Comparison of ENCODE assay signal across 19 cellular contexts in genomic region chr12:108613548-108613947, GRCh38. TPM values are rescaled to one million over a fixed set of nuclear protein-coding genes. Genes with fewer than 3 reads are reported as not detected.
DNase-seq lines count a peak whose midpoint lies in the region; ATAC-seq, FAIRE-seq and TF ChIP-seq lines count a peak whose summit lies in the region.
"Had no signal": no experiment of that assay in that cellular context is flagged by ENCODE, and none has a peak within 500 bp of the region (broad histone marks: within the 10 kb centered on the region; RNA-seq: fewer than 3 reads in every experiment).

No MANE protein-coding gene starts in this region.

- TF ChIP-seq CTCF in lower lobe of right lung (IDR thresholded peaks at IDR 0.05) (no peak), D721Med (IDR thresholded peaks at IDR 0.05; ENCODE audit: insufficient read depth, missing control alignments) (no peak), HFFc6 (IDR thresholded peaks at IDR 0.05) (no peak)

- H3K4me1 ChIP-seq in lower lobe of right lung = peaks cover 50% of the 10 kb centered on the region
- H3K4me1 ChIP-seq: right lobe of liver had no signal

- peaks cover 17% of the 10 kb centered on the region for H3K36me3 Mint-ChIP-seq in activated T-helper 17 cell treated with anti-CD3 and anti-CD28 coated beads, Interleukin-2, amount 50 U/mL, for 72 hours (ENCODE audit: low read depth)
- H3K36me3 Mint-ChIP-seq in stimulated activated memory B cell treated with anti-CD40 and anti-IgM and Interleukin-4, amounts not matched to agents 10 μg/mL and 1 μg/mL and 100 μg/mL, for 72 hours = peaks cover 7% of the 10 kb centered on the region
- peaks cover 12% of the 10 kb centered on the region for H3K36me3 Mint-ChIP-seq in HFFc6 (ENCODE audit: low read depth)

- no peaks in the 10 kb centered on the region for H3K36me3 ChIP-seq in lower lobe of right lung
- H3K36me3 ChIP-seq: Peyer's patch, right lobe of liver, stomach, uterus had no signal

- H3K27me3 Mint-ChIP-seq in activated T-helper 17 cell treated with anti-CD3 and anti-CD28 coated beads, Interleukin-2, amount 50 U/mL, for 72 hours = no peaks in the 10 kb centered on the region
- H3K27me3 Mint-ChIP-seq in stimulated activated memory B cell treated with anti-CD40 and anti-IgM and Interleukin-4, amounts not matched to agents 10 μg/mL and 1 μg/mL and 100 μg/mL, for 72 hours = peaks cover 4% of the 10 kb centered on the region
- peaks cover 2% of the 10 kb centered on the region; the same call in 1 of the 2 replicates for H3K27me3 Mint-ChIP-seq in HFFc6 (ENCODE audit: insufficient read depth)

- H3K9me3 Mint-ChIP-seq in activated T-helper 17 cell treated with anti-CD3 and anti-CD28 coated beads, Interleukin-2, amount 50 U/mL, for 72 hours = no peaks in the 10 kb centered on the region
- peaks cover 6% of the 10 kb centered on the region for H3K9me3 Mint-ChIP-seq in stimulated activated memory B cell treated with anti-CD40 and anti-IgM and Interleukin-4, amounts not matched to agents 10 μg/mL and 1 μg/mL and 100 μg/mL, for 72 hours
- peaks cover 6% of the 10 kb centered on the region; the same call in 1 of the 2 replicates for H3K9me3 Mint-ChIP-seq in HFFc6

- H3K4me3 ChIP-seq in lower lobe of right lung = no peak overlapping the region
- H3K4me3 ChIP-seq: Peyer's patch, right lobe of liver, stomach, uterus had no signal

- peak; percentile 39 for DNase-seq in EL
- no peak for DNase-seq in lower lobe of right lung
- no peak for DNase-seq in D721Med (ENCODE audit: insufficient read length, low spot score)
- DNase-seq in HCEC 1CT = no peak
- no peak for DNase-seq in HFFc6
- DNase-seq: activated CD4-positive, alpha-beta T cell treated with anti-CD3 and anti-CD28 coated beads for 48 hours; activated naive CD4-positive, alpha-beta T cell; aorta; hypothalamus; NCI-H1694 treated with DMSO at 0.1 percent for 48 hours; Peyer's patch; right lobe of liver; stomach; uterus had no signal

- H3K27me3 ChIP-seq in lower lobe of right lung (ENCODE audit: low read depth) = no peaks in the 10 kb centered on the region
- H3K27me3 ChIP-seq: Peyer's patch, right lobe of liver, uterus had no signal

- FAIRE-seq in D721Med (lab: Jason Lieb, UNC) = no peak
- FAIRE-seq: endometrium, keratinocyte had no signal

- no peak for ATAC-seq in activated T-helper 17 cell treated with anti-CD3 and anti-CD28 coated beads, Interleukin-2, amount 50 U/mL, for 72 hours (replicated peaks)
- ATAC-seq in lower lobe of right lung (peak; percentile 37 to 54), HG03469 (IDR thresholded peaks at IDR 0.05; ENCODE audit: unreplicated experiment) (no peak)
- ATAC-seq in stimulated activated memory B cell treated with anti-CD40 and anti-IgM and Interleukin-4, amounts not matched to agents 10 μg/mL and 1 μg/mL and 100 μg/mL, for 72 hours = no peak

- H3K4me1 Mint-ChIP-seq in activated T-helper 17 cell treated with anti-CD3 and anti-CD28 coated beads, Interleukin-2, amount 50 U/mL, for 72 hours = peaks cover 38% of the 10 kb centered on the region
- peaks cover 67% of the 10 kb centered on the region for H3K4me1 Mint-ChIP-seq in stimulated activated memory B cell treated with anti-CD40 and anti-IgM and Interleukin-4, amounts not matched to agents 10 μg/mL and 1 μg/mL and 100 μg/mL, for 72 hours
- H3K4me1 Mint-ChIP-seq in HFFc6 (ENCODE audit: low read depth) = peaks cover 67% of the 10 kb centered on the region

- no peak overlapping the region for H3K4me3 Mint-ChIP-seq in activated T-helper 17 cell treated with anti-CD3 and anti-CD28 coated beads, Interleukin-2, amount 50 U/mL, for 72 hours
- H3K4me3 Mint-ChIP-seq in stimulated activated memory B cell treated with anti-CD40 and anti-IgM and Interleukin-4, amounts not matched to agents 10 μg/mL and 1 μg/mL and 100 μg/mL, for 72 hours = no peak overlapping the region
- no peak overlapping the region for H3K4me3 Mint-ChIP-seq in HFFc6

- intact Hi-C loops in lower lobe of right lung (cut with DNase I) = no loop called here

- peak overlapping the region; percentile 28 for H3K27ac Mint-ChIP-seq in activated T-helper 17 cell treated with anti-CD3 and anti-CD28 coated beads, Interleukin-2, amount 50 U/mL, for 72 hours
- H3K27ac Mint-ChIP-seq in stimulated activated memory B cell treated with anti-CD40 and anti-IgM and Interleukin-4, amounts not matched to agents 10 μg/mL and 1 μg/mL and 100 μg/mL, for 72 hours = peak overlapping the region; percentile 86
- H3K27ac Mint-ChIP-seq in HFFc6 = no peak overlapping the region

- no peak overlapping the region for H3K27ac ChIP-seq in lower lobe of right lung
- H3K27ac ChIP-seq: right lobe of liver, stomach, uterus had no signal

- H3K9me3 ChIP-seq in lower lobe of right lung = no peaks in the 10 kb centered on the region
- H3K9me3 ChIP-seq: Peyer's patch, right lobe of liver, stomach, uterus had no signal

RNA-seq across cellular contexts. Expression of gene TMEM119, which starts 15.7 kb away (rescaled TPM):
- under 1 TPM; 0.24 to 0.71 TPM for total RNA-seq in activated T-helper 17 cell treated with anti-CD3 and anti-CD28 coated beads, Interleukin-2, amount 50 U/mL, for 72 hours
- 13.4 TPM for total RNA-seq in lower lobe of right lung
- total RNA-seq in HFFc6 (2021; fragmentation: NEBNext Ultra II Directional; extraction: Animal tissue kit (Norgen Biotek cat#: 25700)) = 10 to 100 TPM; 11.9 to 22.2 (median 19.1) TPM

RNA-seq across cellular contexts. Expression of gene SELPLG, which starts 20.1 kb away (rescaled TPM):
- total RNA-seq in activated T-helper 17 cell treated with anti-CD3 and anti-CD28 coated beads, Interleukin-2, amount 50 U/mL, for 72 hours = 10 to 100 TPM; 79.7 to 89.1 TPM
- 59.9 TPM for total RNA-seq in lower lobe of right lung
- 1 to 10 TPM; 6.2 to 8.1 (median 7.1) TPM for total RNA-seq in HFFc6 (2021; fragmentation: NEBNext Ultra II Directional; extraction: Animal tissue kit (Norgen Biotek cat#: 25700))

RNA-seq across cellular contexts. Expression of gene ISCU, which starts 51.2 kb away (rescaled TPM):
- 10 to 100 TPM; 93.3 to 98.7 TPM for total RNA-seq in activated T-helper 17 cell treated with anti-CD3 and anti-CD28 coated beads, Interleukin-2, amount 50 U/mL, for 72 hours
- 133 TPM for total RNA-seq in lower lobe of right lung
- 100 to 1,000 TPM; 100 to 128 (median 107) TPM for total RNA-seq in HFFc6 (2021; fragmentation: NEBNext Ultra II Directional; extraction: Animal tissue kit (Norgen Biotek cat#: 25700))

RNA-seq across cellular contexts. Expression of gene SART3, which starts 52.6 kb away (rescaled TPM):
- total RNA-seq in activated T-helper 17 cell treated with anti-CD3 and anti-CD28 coated beads, Interleukin-2, amount 50 U/mL, for 72 hours = 10 to 100 TPM; 85.0 to 98.6 TPM
- 42.8 TPM for total RNA-seq in lower lobe of right lung
- total RNA-seq in HFFc6 (2021; fragmentation: NEBNext Ultra II Directional; extraction: Animal tissue kit (Norgen Biotek cat#: 25700)) = 10 to 100 TPM; 33.8 to 36.3 (median 34.8) TPM

Comparison
In these comparisons a context has a peak if more than half of its experiments do, and no peak if none do; other contexts are left out.
1. ATAC-seq: peak in lower lobe of right lung (2 of 2); none in activated T-helper 17 cell treated with anti-CD3 and anti-CD28 coated beads, Interleukin-2, amount 50 U/mL, for 72 hours (single experiment), stimulated activated memory B cell treated with anti-CD40 and anti-IgM and Interleukin-4, amounts not matched to agents 10 μg/mL and 1 μg/mL and 100 μg/mL, for 72 hours (single experiment) and HG03469 (single experiment).